ENCODE assay signal across 21 cellular contexts in the genomic region with DNA sequence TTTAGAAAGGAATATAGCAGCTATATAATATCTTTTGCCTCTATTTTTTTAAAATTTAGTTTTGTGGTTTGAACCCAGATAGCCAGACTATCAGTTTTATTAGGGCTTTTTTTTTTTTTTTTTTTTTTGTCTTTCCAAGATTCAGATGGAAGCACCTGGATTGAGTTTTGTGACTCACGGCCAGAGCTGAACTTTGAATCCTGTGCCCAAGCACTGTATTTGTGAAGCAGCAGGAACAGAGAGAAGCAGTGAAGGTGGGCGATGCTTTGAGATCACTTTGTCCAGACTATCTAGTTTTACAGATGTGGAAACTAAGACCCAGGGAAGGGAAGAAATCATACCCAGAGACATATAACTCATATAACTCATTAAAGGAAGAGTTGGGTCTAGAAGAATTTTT.
"Had no signal": no experiment of that assay in that cellular context is flagged by ENCODE, and none has a peak within 500 bp of the region (broad histone marks: within the 10 kb centered on the region; RNA-seq: fewer than 3 reads in every experiment).

No MANE protein-coding gene starts in this region.

- H3K9me3 Mint-ChIP-seq: activated B cell treated with CpG ODN at 0.5 μM for 24 hours; activated CD4-positive, alpha-beta memory T cell treated with anti-CD3 and anti-CD28 coated beads for 36 hours; activated naive CD8-positive, alpha-beta T cell treated with anti-CD3 and anti-CD28 coated beads for 36 hours; central memory CD8-positive, alpha-beta T cell; naive thymus-derived CD4-positive, alpha-beta T cell; stimulated activated naive B cell treated with anti-CD40 and anti-IgM and Interleukin-4, amounts not matched to agents 10 μg/mL and 1 μg/mL and 100 μg/mL, for 72 hours had no signal

- FAIRE-seq: endometrium, islet of Langerhans, pancreas, urothelium cell line had no signal

- H3K27me3 Mint-ChIP-seq: activated CD4-positive, alpha-beta memory T cell treated with anti-CD3 and anti-CD28 coated beads for 36 hours; activated naive CD8-positive, alpha-beta T cell treated with anti-CD3 and anti-CD28 coated beads for 36 hours; brain had no signal

- H3K4me1 ChIP-seq: pancreas had no signal

- H3K4me1 Mint-ChIP-seq: activated B cell treated with CpG ODN at 0.5 μM for 24 hours; central memory CD8-positive, alpha-beta T cell; stimulated activated naive B cell treated with anti-CD40 and anti-IgM and Interleukin-4, amounts not matched to agents 10 μg/mL and 1 μg/mL and 100 μg/mL, for 72 hours had no signal

- H3K36me3 Mint-ChIP-seq: activated CD4-positive, alpha-beta memory T cell treated with anti-CD3 and anti-CD28 coated beads for 36 hours; activated naive CD8-positive, alpha-beta T cell treated with anti-CD3 and anti-CD28 coated beads for 36 hours; naive thymus-derived CD4-positive, alpha-beta T cell; stimulated activated naive B cell treated with anti-CD40 and anti-IgM and Interleukin-4, amounts not matched to agents 10 μg/mL and 1 μg/mL and 100 μg/mL, for 72 hours had no signal

- DNase-seq: activated B cell treated with CpG ODN at 0.5 μM for 24 hours; activated CD4-positive, alpha-beta memory T cell treated with anti-CD3 and anti-CD28 coated beads for 36 hours; activated CD4-positive, alpha-beta T cell treated with anti-CD3 and anti-CD28 coated beads for 4 hours; activated naive CD8-positive, alpha-beta T cell treated with anti-CD3 and anti-CD28 coated beads for 36 hours; activated T-cell treated with anti-CD3 and anti-CD28 coated beads for 4 hours; amniotic stem cell; esophagus squamous epithelium; hippocampal formation; left lung; naive thymus-derived CD4-positive, alpha-beta T cell; pancreas; sigmoid colon; stimulated activated naive B cell treated with anti-CD40 and anti-IgM and Interleukin-4, amounts not matched to agents 10 μg/mL and 1 μg/mL and 100 μg/mL, for 72 hours; substantia nigra had no signal

- H3K4me3 Mint-ChIP-seq: activated B cell treated with CpG ODN at 0.5 μM for 24 hours; activated CD4-positive, alpha-beta memory T cell treated with anti-CD3 and anti-CD28 coated beads for 36 hours; activated naive CD8-positive, alpha-beta T cell treated with anti-CD3 and anti-CD28 coated beads for 36 hours; brain; central memory CD8-positive, alpha-beta T cell; naive thymus-derived CD4-positive, alpha-beta T cell; stimulated activated naive B cell treated with anti-CD40 and anti-IgM and Interleukin-4, amounts not matched to agents 10 μg/mL and 1 μg/mL and 100 μg/mL, for 72 hours had no signal

- H3K27ac Mint-ChIP-seq: activated B cell treated with CpG ODN at 0.5 μM for 24 hours; activated CD4-positive, alpha-beta memory T cell treated with anti-CD3 and anti-CD28 coated beads for 36 hours; activated naive CD8-positive, alpha-beta T cell treated with anti-CD3 and anti-CD28 coated beads for 36 hours; naive thymus-derived CD4-positive, alpha-beta T cell; stimulated activated naive B cell treated with anti-CD40 and anti-IgM and Interleukin-4, amounts not matched to agents 10 μg/mL and 1 μg/mL and 100 μg/mL, for 72 hours had no signal

- H3K36me3 ChIP-seq: esophagus squamous epithelium, left lung, pancreas, sigmoid colon, tibial nerve had no signal

- ATAC-seq: left lung; naive thymus-derived CD4-positive, alpha-beta T cell; pancreas; stimulated activated naive B cell treated with anti-CD40 and anti-IgM and Interleukin-4, amounts not matched to agents 10 μg/mL and 1 μg/mL and 100 μg/mL, for 72 hours had no signal

- H3K27me3 ChIP-seq: esophagus squamous epithelium, left lung, pancreas, sigmoid colon, tibial nerve had no signal

- H3K9me3 ChIP-seq: esophagus squamous epithelium, left lung, pancreas, sigmoid colon, tibial nerve had no signal

- H3K27ac ChIP-seq: left lung, pancreas had no signal

- H3K4me3 ChIP-seq: coronary artery, esophagus squamous epithelium, left lung, pancreas, sigmoid colon, tibial nerve had no signal
